ENCODE assay signal across 8 cellular contexts in genomic region chr2:6864938-6865345, GRCh38. TPM values are rescaled to one million over a fixed set of nuclear protein-coding genes. Genes with fewer than 3 reads are reported as not detected.
DNase-seq lines count a peak whose midpoint lies in the region; ATAC-seq and TF ChIP-seq lines count a peak whose summit lies in the region.

No MANE protein-coding gene starts in this region.

- H3K9me3 Mint-ChIP-seq in T-cell (peaks cover 9 to 19% (median 13%) of the 10 kb centered on the region in 3 donors), neural crest cell (peaks cover 5% of the 10 kb centered on the region)

- peak; percentile 6 for ATAC-seq in GM18499 (IDR thresholded peaks at IDR 0.05; ENCODE audit: insufficient read depth, unreplicated experiment)
- ATAC-seq in HG02588 (IDR thresholded peaks at IDR 0.05; ENCODE audit: unreplicated experiment) = peak; percentile 23
- ATAC-seq in T-cell (replicated peaks in 1 of 4) = peak; percentile 5 to 21 (median 16)

- POLR2A ChIA-PET in T-cell (lab: Charles Lee) = interaction anchor here (0.6 to 1.7 kb wide), 2 partner anchors 15 to 1973 kb away, joined by 3 to 4 read pairs; partner anchors contain the start of gene KIDINS220 (in 1 of the 2)

- DNase-seq in T-cell (peak in 12 of 34 experiments; percentile 3 to 38 (median 18)), neural crest cell (ENCODE audit: low read depth, low spot score) (no peak), NCI-H2029 treated with DMSO at 0.1 percent for 48 hours (lab: John Stamatoyannopoulos, UW) (no peak), NCI-H2107 treated with DMSO at 0.1 percent for 48 hours (lab: John Stamatoyannopoulos, UW; ENCODE audit: unreplicated experiment) (no peak), NCI-H446 (lab: John Stamatoyannopoulos, UW) (no peak)
- DNase-seq in effector memory CD4-positive, alpha-beta T cell = no peak

- no peaks in the 10 kb centered on the region for H3K27me3 Mint-ChIP-seq in T-cell
- peaks cover 12% of the 10 kb centered on the region for H3K27me3 Mint-ChIP-seq in neural crest cell (ENCODE audit: low read depth)

- CTCF ChIA-PET in T-cell (lab: Charles Lee) = interaction anchor here (0.6 to 2.8 kb wide), 4 partner anchors 13 to 1174 kb away, joined by 3 to 25 read pairs (median 14); partner anchors contain the start of gene RSAD2 (in 2 of the 2)

- peak overlapping the region; percentile 40 to 86 for H3K27ac Mint-ChIP-seq in T-cell
- H3K27ac Mint-ChIP-seq in neural crest cell (ENCODE audit: unreplicated experiment) = no peak overlapping the region

- TF ChIP-seq CTCF in neural crest cell (conservative IDR thresholded peaks at IDR 0.05) = no peak

- H3K4me3 ChIP-seq in effector memory CD4-positive, alpha-beta T cell (ENCODE audit: insufficient read depth, low read depth, low read length, poor library complexity, severe bottlenecking) = peak overlapping the region; percentile 78

- H3K4me1 ChIP-seq in effector memory CD4-positive, alpha-beta T cell (ENCODE audit: control insufficient read depth, insufficient read depth, low read length, poor library complexity, severe bottlenecking) = no peaks in the 10 kb centered on the region

- H3K4me1 Mint-ChIP-seq in T-cell (peaks cover 28 to 45% (median 36%) of the 10 kb centered on the region in 3 donors), neural crest cell (peaks cover 9% of the 10 kb centered on the region)

- H3K27me3 ChIP-seq in effector memory CD4-positive, alpha-beta T cell (replicated peaks; ENCODE audit: control insufficient read depth, insufficient read depth, low read length, poor library complexity, severe bottlenecking) = no peaks in the 10 kb centered on the region

- peak overlapping the region; percentile 75 to 94 (median 81) for H3K4me3 Mint-ChIP-seq in T-cell
- H3K4me3 Mint-ChIP-seq in neural crest cell = peak overlapping the region; percentile 62

- H3K36me3 ChIP-seq in effector memory CD4-positive, alpha-beta T cell (ENCODE audit: control insufficient read depth, insufficient read depth, low read length) = peaks cover 16% of the 10 kb centered on the region

- peak overlapping the region; percentile 10 for H3K27ac ChIP-seq in effector memory CD4-positive, alpha-beta T cell (ENCODE audit: insufficient read depth, low read length, poor library complexity, severe bottlenecking)

- H3K36me3 Mint-ChIP-seq in T-cell (peaks cover 33% of the 10 kb centered on the region), neural crest cell (ENCODE audit: low read depth) (peaks cover 18% of the 10 kb centered on the region)

- no peaks in the 10 kb centered on the region for H3K9me3 ChIP-seq in effector memory CD4-positive, alpha-beta T cell (ENCODE audit: control insufficient read depth, low read length)

RNA-seq across cellular contexts. Expression of gene CMPK2, which starts 0.8 kb away (rescaled TPM):
- 10 to 100 TPM in 1 of 5 donors, 1 to 10 TPM in 4; 6.5 to 15.2 (median 9.1) TPM for total RNA-seq in T-cell
- 2.2 and 3.3 TPM in 2 replicates for total RNA-seq in neural crest cell

RNA-seq across cellular contexts. Expression of gene RSAD2, which starts 12.6 kb away (rescaled TPM):
- total RNA-seq in T-cell = 10 to 100 TPM in 1 of 5 donors, 1 to 10 TPM in 4; 3.2 to 10.7 (median 7.2) TPM
- 1.0 and 1.1 TPM in 2 replicates for total RNA-seq in neural crest cell

RNA-seq across cellular contexts. Expression of gene RNF144A, which starts 52.3 kb away (rescaled TPM):
- total RNA-seq in T-cell = 10 to 100 TPM; 46.3 to 93.1 (median 79.9) TPM
- 49.6 and 49.9 TPM in 2 replicates for total RNA-seq in neural crest cell
